In the genomic region with DNA sequence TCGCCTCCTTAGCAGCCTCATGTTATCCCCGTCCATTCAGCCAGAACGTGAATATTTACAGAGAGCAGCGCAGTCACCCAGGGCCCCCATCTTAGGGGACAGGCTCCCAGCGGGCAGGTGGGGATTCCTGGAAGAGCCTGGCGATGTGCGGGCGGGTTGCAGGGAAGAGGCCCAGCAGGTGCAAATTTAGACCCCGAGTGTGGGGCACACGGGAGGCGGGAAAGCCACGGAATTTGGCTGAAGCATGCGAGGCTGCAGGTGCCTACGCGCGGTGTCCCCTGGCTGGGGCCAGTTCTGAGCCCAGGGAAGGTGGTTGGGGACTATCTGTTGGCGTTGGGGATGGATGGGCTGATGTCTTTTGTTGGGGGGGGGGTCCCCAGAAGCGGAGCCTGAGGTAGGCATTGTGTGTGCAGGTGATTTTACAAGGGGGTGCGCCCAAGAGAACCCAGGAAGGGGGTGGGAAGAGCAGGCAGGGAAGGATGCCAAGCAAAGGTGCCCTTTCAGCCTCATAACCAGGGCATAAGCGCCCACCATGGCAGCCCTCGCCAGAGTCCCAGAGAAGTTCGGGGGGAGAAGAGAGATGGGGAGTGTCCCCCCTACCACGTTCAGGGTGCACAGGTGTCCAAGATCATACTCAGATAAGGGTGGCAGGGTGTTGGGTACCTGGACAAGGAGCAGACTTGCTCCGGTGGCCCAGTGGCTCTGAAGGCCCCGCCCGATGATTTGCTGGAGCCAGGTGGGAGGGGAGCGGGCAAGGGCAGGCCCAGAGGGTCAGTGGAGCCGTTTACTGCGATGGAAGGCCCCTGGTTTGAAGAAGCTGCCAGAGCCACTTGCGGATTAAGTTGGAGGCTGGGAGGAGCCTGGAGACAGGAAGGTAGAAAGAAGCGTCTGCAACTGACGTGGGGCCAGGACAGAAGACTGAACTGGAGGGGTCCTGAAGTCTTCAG, we compare ENCODE assay signal across 8 cellular contexts. TPM values are rescaled to one million over a fixed set of nuclear protein-coding genes. Genes with fewer than 3 reads are reported as not detected.
A peak's percentile ranks its signal among the peaks of the same experiment; 100 is the strongest.
DNase-seq lines count a peak whose midpoint lies in the region; ATAC-seq, FAIRE-seq and TF ChIP-seq lines count a peak whose summit lies in the region.

No MANE protein-coding gene starts in this region.

- H3K9me3 ChIP-seq in SU-DHL-6 (ENCODE audit: insufficient read depth, low read length) (no peaks in the 10 kb centered on the region), gastrocnemius medialis (no peaks in the 10 kb centered on the region)

- peaks cover 10% of the 10 kb centered on the region for H3F3A ChIP-seq in SU-DHL-6 (ENCODE audit: insufficient read depth)

- H3K27me3 ChIP-seq in SU-DHL-6 (ENCODE audit: low read length) (no peaks in the 10 kb centered on the region), gastrocnemius medialis (no peaks in the 10 kb centered on the region)

- peak overlapping the region; percentile 91 for H3K4me2 ChIP-seq in SU-DHL-6 (ENCODE audit: low read depth, low read length, poor library complexity, severe bottlenecking)

- no peak overlapping the region for H3K27ac ChIP-seq in SU-DHL-6 (ENCODE audit: low read depth, low read length)
- H3K27ac ChIP-seq in gastrocnemius medialis, result peak overlapping the region in 3 of 4 donors; percentile 90 to 99 (median 92)

- H4K20me1 ChIP-seq in SU-DHL-6 (ENCODE audit: low read depth, low read length), result no peaks in the 10 kb centered on the region

- H3K4me3 ChIP-seq in GM12865 (ENCODE audit: low read depth, low read length) (peak overlapping the region; percentile 68), SU-DHL-6 (ENCODE audit: insufficient read depth, low read length, poor library complexity, severe bottlenecking) (peak overlapping the region; percentile 70), fibroblast of villous mesenchyme (ENCODE audit: low read depth, low read length) (peak overlapping the region; percentile 91), gastrocnemius medialis (peak overlapping the region; percentile 88 to 100 (median 96))

- no peaks in the 10 kb centered on the region for H3K79me2 ChIP-seq in SU-DHL-6 (ENCODE audit: insufficient read depth, low read length)

- TF ChIP-seq CTCF in GM12865 (IDR thresholded peaks at IDR 0.05; ENCODE audit: insufficient read depth, low read depth, low read length, missing control alignments) (no peak), SU-DHL-6 (IDR thresholded peaks at IDR 0.05; ENCODE audit: insufficient read depth, low read length, poor library complexity, severe bottlenecking) (no peak), fibroblast of villous mesenchyme (IDR thresholded peaks at IDR 0.05; ENCODE audit: insufficient read depth, low read depth, low read length) (no peak), gastrocnemius medialis (IDR thresholded peaks at IDR 0.05 in 4 of 5, conservative IDR thresholded peaks at IDR 0.05 in 1 of 5) (no peak)

- no peak overlapping the region for H2AFZ ChIP-seq in SU-DHL-6 (ENCODE audit: low read depth, low read length, severe bottlenecking)

- intact Hi-C loops in gastrocnemius medialis (cut with DNase I; ENCODE audit: low total_unique reads), result loop anchor here (5.0 kb wide), 1 partner anchor 124 kb away; a partner anchor contains a TSS
- intact Hi-C loops in posterior vena cava (cut with DNase I), result no loop called here

- DNase-seq in GM12865 (ENCODE audit: low read depth) (no peak), fibroblast of villous mesenchyme (ENCODE audit: low read depth) (no peak), gastrocnemius medialis (no peak), posterior vena cava (ENCODE audit: low spot score) (no peak), HTR-8/SVneo (ENCODE audit: insufficient read length, low spot score) (no peak)
- DNase-seq in stimulated activated CD4-positive, alpha-beta T cell treated with anti-CD3 and anti-CD28 coated beads, Interleukin-4, amount 100 ng/mL, for 1 hour, result no peak

- H3K9ac ChIP-seq in SU-DHL-6 (ENCODE audit: low read length), result peak overlapping the region; percentile 81

- no peak for ATAC-seq in gastrocnemius medialis
- no peak for ATAC-seq in HG02588 (IDR thresholded peaks at IDR 0.05; ENCODE audit: unreplicated experiment)

- peaks cover 14 to 25% of the 10 kb centered on the region in 2 donors for H3K4me1 ChIP-seq in gastrocnemius medialis

- in situ Hi-C loops in gastrocnemius medialis (cut with MboI; ENCODE audit: low sequenced_read_pairs in 4 of 4), result no loop called here

- no peaks in the 10 kb centered on the region for H3K9me2 ChIP-seq in SU-DHL-6 (replicated peaks; ENCODE audit: insufficient read depth, low read length)

- TF ChIP-seq POLR2A in gastrocnemius medialis (IDR thresholded peaks at IDR 0.05), result no peak

- H3K36me3 ChIP-seq in SU-DHL-6 (ENCODE audit: low read length) (no peaks in the 10 kb centered on the region), gastrocnemius medialis (peaks cover 0 to 6% of the 10 kb centered on the region in 2 donors)

- FAIRE-seq in HTR-8/SVneo (lab: Jason Lieb, UNC), result no peak

RNA-seq across cellular contexts. Expression of a gene that starts 1.2 kb away (rescaled TPM):
- 16.8 and 29.3 TPM in 2 replicates for total RNA-seq in fibroblast of villous mesenchyme
- total RNA-seq in gastrocnemius medialis, result 10 to 100 TPM; 29.5 to 64.7 (median 35.6) TPM
- 10 to 100 TPM; 21.0 to 21.2 TPM for total RNA-seq in posterior vena cava

RNA-seq across cellular contexts. Expression of a gene that starts 12.2 kb away (rescaled TPM):
- total RNA-seq in fibroblast of villous mesenchyme, result under 0.01 TPM in 2 replicates
- under 1 TPM in 1 of 4 donors, not detected in 3; 0.18 TPM for total RNA-seq in gastrocnemius medialis
- under 1 TPM in 1 of 2 donors, not detected in 1; 0.42 TPM for total RNA-seq in posterior vena cava

RNA-seq across cellular contexts. Expression of a gene that starts 23.1 kb away (rescaled TPM):
- total RNA-seq in fibroblast of villous mesenchyme, result 52.2 and 53.1 TPM in 2 replicates
- 100 to 1,000 TPM in 3 of 4 donors, 10 to 100 TPM in 1; 99.0 to 174 (median 138) TPM for total RNA-seq in gastrocnemius medialis
- total RNA-seq in posterior vena cava, result 10 to 100 TPM; 41.1 to 45.8 TPM

RNA-seq across cellular contexts. Expression of a gene that starts 35.4 kb away (rescaled TPM):
- total RNA-seq in fibroblast of villous mesenchyme, result 0.32 and 0.43 TPM in 2 replicates
- total RNA-seq in gastrocnemius medialis, result under 1 TPM in 1 of 4 donors, not detected in 3; 0.49 TPM
- under 1 TPM; 0.74 to 0.76 TPM for total RNA-seq in posterior vena cava

RNA-seq across cellular contexts. Expression of a gene that starts 47.6 kb away (rescaled TPM):
- total RNA-seq in fibroblast of villous mesenchyme, result 0.32 and 0.43 TPM in 2 replicates
- total RNA-seq in gastrocnemius medialis, result 1 to 10 TPM; 2.1 to 6.2 (median 4.5) TPM
- 10 to 100 TPM; 21.0 to 21.9 TPM for total RNA-seq in posterior vena cava
